In genomic region chr13:59111711-59112110, GRCh38 we compare ENCODE assay signal across 14 cellular contexts.
DNase-seq lines count a peak whose midpoint lies in the region; ATAC-seq and TF ChIP-seq lines count a peak whose summit lies in the region.
"Had no signal": no experiment of that assay in that cellular context is flagged by ENCODE, and none has a peak within 500 bp of the region (broad histone marks: within the 10 kb centered on the region; RNA-seq: fewer than 3 reads in every experiment).

No MANE protein-coding gene starts in this region.

- H3K9me3 ChIP-seq in smooth muscle cell (replicated peaks; ENCODE audit: low read depth), result no peaks in the 10 kb centered on the region
- H3K9me3 ChIP-seq: lower lobe of right lung had no signal

- in situ Hi-C loops in astrocyte of the cerebellum (cut with HindIII; ENCODE audit: low sequenced_read_pairs), result no loop called here

- H4K20me1 ChIP-seq in smooth muscle cell (ENCODE audit: low read depth), result no peaks in the 10 kb centered on the region

- WGBS in smooth muscle cell (ENCODE audit: low lambda C conversion rate), result 19% methylated on average over 3 of the region's 3 CpGs

- peaks cover 14% of the 10 kb centered on the region for H3F3A ChIP-seq in smooth muscle cell (ENCODE audit: low read depth)

- TF ChIP-seq CTCF in astrocyte of the cerebellum (IDR thresholded peaks at IDR 0.05; ENCODE audit: low read depth, low read length, missing control alignments), result no peak
- TF ChIP-seq CTCF in smooth muscle cell (IDR thresholded peaks at IDR 0.05; ENCODE audit: borderline replicate concordance, insufficient read depth, poor library complexity, severe bottlenecking), result no peak

- H3K4me3 ChIP-seq in astrocyte of the cerebellum (ENCODE audit: low read depth, low read length), result peak overlapping the region; percentile 8
- H3K4me3 ChIP-seq in smooth muscle cell, result no peak overlapping the region
- H3K4me3 ChIP-seq: lower lobe of right lung had no signal

- H3K9ac ChIP-seq in smooth muscle cell (ENCODE audit: low read depth), result no peak overlapping the region

- ATAC-seq in GM21825 (IDR thresholded peaks at IDR 0.05; ENCODE audit: unreplicated experiment) (no peak), HG03108 (IDR thresholded peaks at IDR 0.05; ENCODE audit: unreplicated experiment) (no peak)
- ATAC-seq: HCT116, lower lobe of right lung had no signal

- H2AFZ ChIP-seq in smooth muscle cell (ENCODE audit: low read depth), result no peak overlapping the region

- peaks cover 24% of the 10 kb centered on the region for H3K4me1 ChIP-seq in smooth muscle cell (ENCODE audit: low read depth)
- H3K4me1 ChIP-seq: lower lobe of right lung had no signal

- no peaks in the 10 kb centered on the region for H3K27me3 ChIP-seq in smooth muscle cell (ENCODE audit: low read depth)

- no peaks in the 10 kb centered on the region for H3K79me2 ChIP-seq in smooth muscle cell (ENCODE audit: low read depth)

- no peaks in the 10 kb centered on the region for H3K36me3 ChIP-seq in smooth muscle cell (ENCODE audit: low read depth)
- H3K36me3 ChIP-seq: lower lobe of right lung had no signal

- DNase-seq in H4 (ENCODE audit: low spot score) (peak; percentile 65), astrocyte of the cerebellum (ENCODE audit: low read depth) (peak; percentile 91), hepatic stellate cell (ENCODE audit: low spot score) (peak; percentile 26), smooth muscle cell (lab: John Stamatoyannopoulos, UW; ENCODE audit: unreplicated experiment) (no peak), NCI-H748 (lab: John Stamatoyannopoulos, UW; ENCODE audit: unreplicated experiment) (no peak)
- DNase-seq in stimulated activated CD4-positive, alpha-beta T cell treated with anti-CD3 and anti-CD28 coated beads, Interleukin-4, amount 100 ng/mL, for 24 hours, result no peak
- DNase-seq: activated CD4-positive, alpha-beta memory T cell treated with anti-CD3 and anti-CD28 coated beads for 36 hours; activated effector memory CD4-positive, alpha-beta T cell treated with Interleukin-2 at 50 U/mL for 16 hours; Calu3; lower lobe of right lung; NCI-H1436 had no signal

- peak overlapping the region; percentile 64 for H3K4me2 ChIP-seq in smooth muscle cell

- peak overlapping the region; percentile 95 for H3K27ac ChIP-seq in smooth muscle cell (ENCODE audit: low read depth)
- H3K27ac ChIP-seq: lower lobe of right lung had no signal

Comparison
In these comparisons a context has a peak if more than half of its experiments do, and no peak if none do; other contexts are left out.
1. DNase-seq: peak in H4 (single experiment), astrocyte of the cerebellum (single experiment) and hepatic stellate cell (single experiment); none in smooth muscle cell (single experiment), NCI-H748 (single experiment) and stimulated activated CD4-positive, alpha-beta T cell treated with anti-CD3 and anti-CD28 coated beads, Interleukin-4, amount 100 ng/mL, for 24 hours (single experiment).